In genomic region chr1:54542962-54543539, GRCh38 we compare ENCODE assay signal across 8 cellular contexts. TPM values are rescaled to one million over a fixed set of nuclear protein-coding genes. Genes with fewer than 3 reads are reported as not detected.
DNase-seq lines count a peak whose midpoint lies in the region; ATAC-seq, FAIRE-seq and TF ChIP-seq lines count a peak whose summit lies in the region.

No MANE protein-coding gene starts in this region.

- H3K4me1 ChIP-seq in keratinocyte (ENCODE audit: control insufficient read depth, extremely low read depth, insufficient read depth, low read length) (peaks cover 24% of the 10 kb centered on the region), upper lobe of left lung (peaks cover 22 to 34% (median 26%) of the 10 kb centered on the region in 4 donors), thyroid gland (peaks cover 12 to 24% of the 10 kb centered on the region in 2 donors)

- peak overlapping the region; percentile 89 for H3K27ac ChIP-seq in keratinocyte (ENCODE audit: control insufficient read depth, insufficient read depth, low read length)
- peak overlapping the region in 3 of 4 donors; percentile 3 to 77 (median 65) for H3K27ac ChIP-seq in upper lobe of left lung
- H3K27ac ChIP-seq in thyroid gland: peak overlapping the region in 1 of 3 donors; percentile 33

- no peaks in the 10 kb centered on the region for H4K20me1 ChIP-seq in keratinocyte (ENCODE audit: control insufficient read depth, extremely low read depth, insufficient read depth, low read length)

- no peaks in the 10 kb centered on the region for H3K79me2 ChIP-seq in keratinocyte (ENCODE audit: control insufficient read depth, insufficient read depth, low read length)

- WGBS in upper lobe of left lung, 2 donors: 32 to 43% methylated on average over 12 of the region's 12 CpGs
- 61 to 62% methylated on average over 12 of the region's 12 CpGs for WGBS in thyroid gland, 2 donors

- dilution Hi-C loops in keratinocyte (cut with MboI; ENCODE audit: extremely low pct_ligation_motif_present, low sequenced_read_pairs): no loop called here

- no peaks in the 10 kb centered on the region for H3K9me1 ChIP-seq in keratinocyte (ENCODE audit: control insufficient read depth, extremely low read depth, insufficient read depth, low read length)

- H2AFZ ChIP-seq in keratinocyte (ENCODE audit: control insufficient read depth, low read length): peak overlapping the region; percentile 79

- H3K9me3 ChIP-seq in keratinocyte (ENCODE audit: control insufficient read depth, low read depth, low read length) (no peaks in the 10 kb centered on the region), upper lobe of left lung (no peaks in the 10 kb centered on the region), thyroid gland (no peaks in the 10 kb centered on the region)

- H3K4me3 ChIP-seq in keratinocyte (ENCODE audit: control insufficient read depth in 2 of 3, extremely low read depth in 1 of 3, insufficient read depth in 2 of 3, low read depth in 1 of 3, low read length in 3 of 3): peak overlapping the region; percentile 44 to 71 (median 67)
- H3K4me3 ChIP-seq in upper lobe of left lung: peak overlapping the region in 3 of 4 donors; percentile 49 to 65 (median 57)
- H3K4me3 ChIP-seq in thyroid gland (replicated peaks in 1 of 3): no peak overlapping the region

- TF ChIP-seq CTCF in keratinocyte (optimal IDR thresholded peaks at IDR 0.05 in 1 of 3, IDR thresholded peaks at IDR 0.05 in 1 of 3, conservative IDR thresholded peaks at IDR 0.05 in 1 of 3; ENCODE audit: extremely low read depth in 1 of 3, insufficient read depth in 2 of 3, low read length in 3 of 3) (no peak), upper lobe of left lung (IDR thresholded peaks at IDR 0.05) (no peak), thyroid gland (IDR thresholded peaks at IDR 0.05) (no peak)

- H3K27ac Mint-ChIP-seq in activated naive CD4-positive, alpha-beta T cell treated with anti-CD3 and anti-CD28 coated beads, Interleukin-2, amount 50 U/mL, for 24 hours: peak overlapping the region; percentile 7
- H3K27ac Mint-ChIP-seq in activated naive CD8-positive, alpha-beta T cell treated with anti-CD3 and anti-CD28 coated beads, Interleukin-2, amount 10 ng/mL, durations not matched to agents 7 days and 5 days: peak overlapping the region; percentile 17

- no peak for DNase-seq in activated naive CD4-positive, alpha-beta T cell treated with Interleukin-2 at 50 U/mL for 16 hours
- no peak for DNase-seq in activated naive CD8-positive, alpha-beta T cell treated with anti-CD3 and anti-CD28 coated beads, Interleukin-2, amount 10 ng/mL, durations not matched to agents 7 days and 5 days
- peak; percentile 69 for DNase-seq in keratinocyte (ENCODE audit: low read depth, low spot score)
- DNase-seq in upper lobe of left lung: no peak
- DNase-seq in thyroid gland: no peak

- no peak for TF ChIP-seq POLR2A in upper lobe of left lung (IDR thresholded peaks at IDR 0.05)
- TF ChIP-seq POLR2A in thyroid gland (IDR thresholded peaks at IDR 0.05): no peak

- H3K36me3 ChIP-seq in keratinocyte (ENCODE audit: control insufficient read depth in 2 of 2, extremely low read depth in 1 of 2, insufficient read depth in 2 of 2, low read length in 2 of 2): no peaks in the 10 kb centered on the region
- H3K36me3 ChIP-seq in upper lobe of left lung: no peaks in the 10 kb centered on the region
- H3K36me3 ChIP-seq in thyroid gland: no peaks in the 10 kb centered on the region

- H3K4me3 Mint-ChIP-seq in activated naive CD4-positive, alpha-beta T cell treated with anti-CD3 and anti-CD28 coated beads, Interleukin-2, amount 50 U/mL, for 24 hours: peak overlapping the region; percentile 55
- peak overlapping the region; percentile 80 for H3K4me3 Mint-ChIP-seq in activated naive CD8-positive, alpha-beta T cell treated with anti-CD3 and anti-CD28 coated beads, Interleukin-2, amount 10 ng/mL, durations not matched to agents 7 days and 5 days

- peaks cover 21% of the 10 kb centered on the region for H3K4me1 Mint-ChIP-seq in activated naive CD4-positive, alpha-beta T cell treated with anti-CD3 and anti-CD28 coated beads, Interleukin-2, amount 50 U/mL, for 24 hours
- peaks cover 15% of the 10 kb centered on the region for H3K4me1 Mint-ChIP-seq in activated naive CD8-positive, alpha-beta T cell treated with anti-CD3 and anti-CD28 coated beads, Interleukin-2, amount 10 ng/mL, durations not matched to agents 7 days and 5 days

- POLR2A ChIA-PET in activated naive CD8-positive, alpha-beta T cell treated with anti-CD3 and anti-CD28 coated beads, Interleukin-2, amount 10 ng/mL, durations not matched to agents 7 days and 5 days (lab: Charles Lee): no interaction called here

- H3K9me3 Mint-ChIP-seq in activated naive CD4-positive, alpha-beta T cell treated with anti-CD3 and anti-CD28 coated beads, Interleukin-2, amount 50 U/mL, for 24 hours: no peaks in the 10 kb centered on the region
- no peaks in the 10 kb centered on the region for H3K9me3 Mint-ChIP-seq in activated naive CD8-positive, alpha-beta T cell treated with anti-CD3 and anti-CD28 coated beads, Interleukin-2, amount 10 ng/mL, durations not matched to agents 7 days and 5 days

- H3K36me3 Mint-ChIP-seq in activated naive CD4-positive, alpha-beta T cell treated with anti-CD3 and anti-CD28 coated beads, Interleukin-2, amount 50 U/mL, for 24 hours: peaks cover 2% of the 10 kb centered on the region
- H3K36me3 Mint-ChIP-seq in activated naive CD8-positive, alpha-beta T cell treated with anti-CD3 and anti-CD28 coated beads, Interleukin-2, amount 10 ng/mL, durations not matched to agents 7 days and 5 days: no peaks in the 10 kb centered on the region

- H3K9ac ChIP-seq in keratinocyte (ENCODE audit: control insufficient read depth, extremely low read depth, insufficient read depth, low read length): peak overlapping the region; percentile 85

- H3K27me3 Mint-ChIP-seq in activated naive CD4-positive, alpha-beta T cell treated with anti-CD3 and anti-CD28 coated beads, Interleukin-2, amount 50 U/mL, for 24 hours: no peaks in the 10 kb centered on the region
- peaks cover 25% of the 10 kb centered on the region for H3K27me3 Mint-ChIP-seq in activated naive CD8-positive, alpha-beta T cell treated with anti-CD3 and anti-CD28 coated beads, Interleukin-2, amount 10 ng/mL, durations not matched to agents 7 days and 5 days

- TF ChIP-seq EP300 in upper lobe of left lung (IDR thresholded peaks at IDR 0.05): no peak

- peak overlapping the region; percentile 57 for H3K4me2 ChIP-seq in keratinocyte (ENCODE audit: control insufficient read depth, extremely low read depth, insufficient read depth, low read depth, low read length)

- no peak for ATAC-seq in activated naive CD8-positive, alpha-beta T cell treated with anti-CD3 and anti-CD28 coated beads, Interleukin-2, amount 10 ng/mL, durations not matched to agents 7 days and 5 days (ENCODE audit: low read depth)
- ATAC-seq in upper lobe of left lung (ENCODE audit: low FRiP score in 2 of 2): peak in 1 of 2 donors; percentile 1
- no peak for ATAC-seq in HG02981 (IDR thresholded peaks at IDR 0.05; ENCODE audit: unreplicated experiment)
- ATAC-seq in HG02870 (IDR thresholded peaks at IDR 0.05; ENCODE audit: unreplicated experiment): no peak

- intact Hi-C loops in thyroid gland (cut with DNase I): no loop called here

- FAIRE-seq in keratinocyte (lab: Jason Lieb, UNC): peak; percentile 43

- H3K27me3 ChIP-seq in keratinocyte (ENCODE audit: control insufficient read depth, extremely low read depth, insufficient read depth, low read length): no peaks in the 10 kb centered on the region
- no peaks in the 10 kb centered on the region for H3K27me3 ChIP-seq in upper lobe of left lung
- H3K27me3 ChIP-seq in thyroid gland: no peaks in the 10 kb centered on the region

RNA-seq across cellular contexts. Expression of gene ACOT11, which starts 5.0 kb away (rescaled TPM):
- total RNA-seq in activated naive CD8-positive, alpha-beta T cell treated with anti-CD3 and anti-CD28 coated beads, Interleukin-2, amount 10 ng/mL, durations not matched to agents 7 days and 5 days: 1 to 10 TPM; 1.0 to 1.2 TPM
- polyA plus RNA-seq in keratinocyte: 3.4 to 4.0 TPM (median 3.9 TPM) in 3 replicates
- 0.65 TPM for polyA plus RNA-seq in keratinocyte (2011; ENCODE audit: low read depth)
- polyA plus RNA-seq in keratinocyte (2011; cell fraction: cytosol; rRNA removed): 2.0 and 3.2 TPM in 2 replicates
- 7.3 and 9.5 TPM in 2 replicates for polyA plus RNA-seq in keratinocyte (2011; cell fraction: nucleus; rRNA removed)
- 2.0 and 4.7 TPM in 2 replicates for polyA plus RNA-seq in keratinocyte (2012; ENCODE audit: low replicate concordance)
- 3.6 to 11.6 TPM (median 5.3 TPM) in 3 replicates for polyA minus RNA-seq in keratinocyte
- polyA minus RNA-seq in keratinocyte (2011; cell fraction: cytosol; rRNA and poly(A)+ RNA removed): 5.2 TPM
- 5.1 and 6.4 TPM in 2 replicates for polyA minus RNA-seq in keratinocyte (2011; cell fraction: nucleus; rRNA and poly(A)+ RNA removed)
- total RNA-seq in upper lobe of left lung (10 to 100 TPM in 1 of 6 donors, 1 to 10 TPM in 5; 2.3 to 13.6 (median 7.0) TPM), thyroid gland (10 to 100 TPM; 27.1 to 93.0 (median 70.5) TPM)

Comparison
In these comparisons a context has a peak if more than half of its experiments do, and no peak if none do; other contexts are left out.
1. H3K4me3 ChIP-seq: peak in keratinocyte (3 of 3) and upper lobe of left lung (3 of 4); none in thyroid gland (0 of 3).